ENCODE assay signal across 23 cellular contexts in the genomic region with DNA sequence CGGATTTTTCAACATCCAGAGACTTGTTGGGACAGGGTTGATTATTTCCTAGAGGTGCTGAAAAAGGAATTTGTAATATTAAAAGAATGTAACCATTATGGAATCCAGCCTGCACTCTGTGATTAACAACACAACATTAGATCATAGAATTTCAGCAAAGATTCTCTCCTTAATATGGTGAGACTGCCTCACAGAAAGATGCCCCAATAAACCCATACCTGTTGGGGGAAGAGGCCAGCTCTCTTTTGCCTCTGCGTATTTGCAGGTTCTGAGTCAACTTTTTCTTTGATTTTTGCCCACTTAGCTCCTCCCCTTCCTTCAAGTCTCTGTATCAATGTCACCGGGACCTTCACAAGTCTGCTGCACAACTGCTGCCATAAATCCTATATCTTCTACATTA. TPM values are rescaled to one million over a fixed set of nuclear protein-coding genes. Genes with fewer than 3 reads are reported as not detected.
A peak's percentile ranks its signal among the peaks of the same experiment; 100 is the strongest.
DNase-seq lines count a peak whose midpoint lies in the region; ATAC-seq and TF ChIP-seq lines count a peak whose summit lies in the region.
"Had no signal": no experiment of that assay in that cellular context is flagged by ENCODE, and none has a peak within 500 bp of the region (broad histone marks: within the 10 kb centered on the region; RNA-seq: fewer than 3 reads in every experiment).

No MANE protein-coding gene starts in this region.

- H3K27ac ChIP-seq in IMR-90 (ENCODE audit: insufficient read depth, low read length) (no peak overlapping the region), psoas muscle (peak overlapping the region; percentile 90)
- H3K27ac ChIP-seq: heart left ventricle, SJCRH30, suprapubic skin had no signal

- no peak overlapping the region for H3K4me3 Mint-ChIP-seq in activated naive CD8-positive, alpha-beta T cell treated with anti-CD3 and anti-CD28 coated beads, Interleukin-2, amount 10 ng/mL, durations not matched to agents 7 days and 5 days
- no peak overlapping the region for H3K4me3 Mint-ChIP-seq in activated naive CD8-positive, alpha-beta T cell treated with anti-CD3 and anti-CD28 coated beads for 36 hours
- no peak overlapping the region for H3K4me3 Mint-ChIP-seq in chondrocyte (ENCODE audit: unreplicated experiment)
- H3K4me3 Mint-ChIP-seq in Caco-2 (ENCODE audit: unreplicated experiment) = no peak overlapping the region
- H3K4me3 Mint-ChIP-seq: activated B cell treated with CpG ODN at 0.5 μM for 24 hours; B cell; natural killer cell treated with Interleukin-12 subunit alpha and Interleukin-12 subunit beta and Interleukin-15 and Interleukin-18, amount 100 ng/mL, for 72 hours had no signal

- peaks cover 3% of the 10 kb centered on the region; the same call in 1 of the 2 replicates for H3K27me3 ChIP-seq in IMR-90 (ENCODE audit: control insufficient read depth, insufficient read depth, low read length)
- H3K27me3 ChIP-seq in psoas muscle (ENCODE audit: insufficient read depth in 3 of 3, low read length in 2 of 3) = no peaks in the 10 kb centered on the region
- no peaks in the 10 kb centered on the region; the same call in 1 of the 2 replicates for H3K27me3 ChIP-seq in Caco-2 (replicated peaks; ENCODE audit: control insufficient read depth, insufficient read depth, low read length)
- H3K27me3 ChIP-seq: heart left ventricle, SJCRH30, suprapubic skin had no signal

- H3K36me3 Mint-ChIP-seq in activated naive CD8-positive, alpha-beta T cell treated with anti-CD3 and anti-CD28 coated beads, Interleukin-2, amount 10 ng/mL, durations not matched to agents 7 days and 5 days = no peaks in the 10 kb centered on the region
- H3K36me3 Mint-ChIP-seq in activated naive CD8-positive, alpha-beta T cell treated with anti-CD3 and anti-CD28 coated beads for 36 hours = no peaks in the 10 kb centered on the region
- H3K36me3 Mint-ChIP-seq in chondrocyte (ENCODE audit: low read depth) (no peaks in the 10 kb centered on the region), Caco-2 (ENCODE audit: insufficient read depth, unreplicated experiment) (no peaks in the 10 kb centered on the region)
- H3K36me3 Mint-ChIP-seq: natural killer cell treated with Interleukin-12 subunit alpha and Interleukin-12 subunit beta and Interleukin-15 and Interleukin-18, amount 100 ng/mL, for 72 hours had no signal

- H3K4me2 ChIP-seq in IMR-90 (ENCODE audit: low read depth, low read length) = no peak overlapping the region

- H4K91ac ChIP-seq in IMR-90 (ENCODE audit: insufficient read depth, low read depth, low read length) = no peak overlapping the region

- H2BK120ac ChIP-seq in IMR-90 (ENCODE audit: low read depth, low read length) = no peak overlapping the region

- CTCF ChIA-PET in IMR-90 (lab: Yijun Ruan, JAX) (interaction anchor here (0.6 kb wide), 1 partner anchor 51 kb away, joined by 3 read pairs; no protein-coding TSS in a partner anchor), Caco-2 (lab: Charles Lee) (interaction anchor here (0.6 kb wide), 1 partner anchor 9 kb away, joined by 4 read pairs; no protein-coding TSS in a partner anchor)

- H3K9me3 ChIP-seq in IMR-90 (ENCODE audit: control insufficient read depth, insufficient read depth, low read length) (no peaks in the 10 kb centered on the region), psoas muscle (no peaks in the 10 kb centered on the region), Caco-2 (no peaks in the 10 kb centered on the region)
- H3K9me3 ChIP-seq: heart left ventricle, SJCRH30, suprapubic skin had no signal

- no peak overlapping the region for H2AK5ac ChIP-seq in IMR-90 (ENCODE audit: low read depth, low read length)

- H3K79me1 ChIP-seq in IMR-90 (ENCODE audit: low read depth in 1 of 2, low read length in 2 of 2) = no peaks in the 10 kb centered on the region

- H3K23ac ChIP-seq in IMR-90 (ENCODE audit: low read depth, low read length) = no peak overlapping the region

- H3K18ac ChIP-seq in IMR-90 (ENCODE audit: low read depth, low read length) = no peak overlapping the region

- H3K36me3 ChIP-seq in IMR-90 (ENCODE audit: control insufficient read depth, insufficient read depth, low read length) (no peaks in the 10 kb centered on the region), psoas muscle (ENCODE audit: insufficient read depth in 1 of 2, low read depth in 1 of 2) (no peaks in the 10 kb centered on the region), Caco-2 (ENCODE audit: control insufficient read depth, insufficient read depth, low read length) (no peaks in the 10 kb centered on the region)
- H3K36me3 ChIP-seq: heart left ventricle, SJCRH30, suprapubic skin had no signal

- no peak overlapping the region for H2AK9ac ChIP-seq in IMR-90 (replicated peaks; ENCODE audit: low read depth, low read length, poor library complexity)

- dilution Hi-C loops in IMR-90 (cut with HindIII; ENCODE audit: low sequenced_read_pairs, unreplicated experiment) = no loop called here

- ATAC-seq in activated naive CD8-positive, alpha-beta T cell treated with anti-CD3 and anti-CD28 coated beads, Interleukin-2, amount 10 ng/mL, durations not matched to agents 7 days and 5 days (ENCODE audit: low read depth) = peak; percentile 85
- ATAC-seq in IMR-90 (ENCODE audit: low read depth) (peak; percentile 21; the same call in 1 of the 2 replicates), psoas muscle (no peak)
- ATAC-seq: GM12878; HCT116; heart left ventricle; K562; natural killer cell treated with Interleukin-12 subunit alpha and Interleukin-12 subunit beta and Interleukin-15 and Interleukin-18, amount 100 ng/mL, for 72 hours had no signal

- H3K4me1 ChIP-seq in IMR-90 (ENCODE audit: control insufficient read depth, insufficient read depth, low read length) (0 out of 2 replicates have a peak, but pooled peaks cover 2% of the 10 kb centered on the region), psoas muscle (peaks cover 29% of the 10 kb centered on the region), Caco-2 (no peaks in the 10 kb centered on the region; the same call in 1 of the 2 replicates)
- H3K4me1 ChIP-seq: suprapubic skin had no signal

- TF ChIP-seq CTCF in IMR-90 (conservative IDR thresholded peaks at IDR 0.05; ENCODE audit: low read depth, low read length) (no peak), chondrocyte (IDR thresholded peaks at IDR 0.05) (no peak), psoas muscle (IDR thresholded peaks at IDR 0.05) (no peak), Caco-2 (IDR thresholded peaks at IDR 0.05; ENCODE audit: insufficient read depth in 1 of 2, low read depth in 1 of 2, low read length in 1 of 2, severe bottlenecking in 1 of 2, unreplicated experiment in 1 of 2) (no peak)

- WGBS in IMR-90 (ENCODE audit: extremely low coverage in 2 of 2, insufficient read length in 1 of 2), 2 experiments = no CpG with 5 or more reads among the region's 3 CpGs
- WGBS in psoas muscle, 3 donors = 47 to 67% (median 58%) methylated on average over 3 of the region's 3 CpGs

- no peak overlapping the region for H3K4ac ChIP-seq in IMR-90 (ENCODE audit: low read depth, low read length)

- H3K4me3 ChIP-seq in IMR-90 (ENCODE audit: insufficient read depth, low read depth, low read length) = no peak overlapping the region
- no peak overlapping the region for H3K4me3 ChIP-seq in psoas muscle
- no peak overlapping the region for H3K4me3 ChIP-seq in Caco-2 (ENCODE audit: low read depth, low read length)
- H3K4me3 ChIP-seq: GM12878, heart left ventricle, K562, SJCRH30, suprapubic skin had no signal

- no peak overlapping the region for H4K8ac ChIP-seq in IMR-90 (ENCODE audit: low read depth in 2 of 2, low read length in 2 of 2)

- no peaks in the 10 kb centered on the region for H3K9me3 Mint-ChIP-seq in activated naive CD8-positive, alpha-beta T cell treated with anti-CD3 and anti-CD28 coated beads, Interleukin-2, amount 10 ng/mL, durations not matched to agents 7 days and 5 days
- H3K9me3 Mint-ChIP-seq in activated naive CD8-positive, alpha-beta T cell treated with anti-CD3 and anti-CD28 coated beads for 36 hours = no peaks in the 10 kb centered on the region
- no peaks in the 10 kb centered on the region for H3K9me3 Mint-ChIP-seq in chondrocyte (ENCODE audit: low read depth)
- H3K9me3 Mint-ChIP-seq in Caco-2 (ENCODE audit: unreplicated experiment) = no peaks in the 10 kb centered on the region
- H3K9me3 Mint-ChIP-seq: activated B cell treated with CpG ODN at 0.5 μM for 24 hours; natural killer cell treated with Interleukin-12 subunit alpha and Interleukin-12 subunit beta and Interleukin-15 and Interleukin-18, amount 100 ng/mL, for 72 hours had no signal

- H3K14ac ChIP-seq in IMR-90 (replicated peaks; ENCODE audit: low read depth, low read length) = no peak overlapping the region

- POLR2A ChIA-PET in activated naive CD8-positive, alpha-beta T cell treated with anti-CD3 and anti-CD28 coated beads, Interleukin-2, amount 10 ng/mL, durations not matched to agents 7 days and 5 days (lab: Charles Lee) = interaction anchor here (1.4 kb wide), 1 partner anchor 32 kb away, joined by 3 read pairs; a partner anchor contains a TSS
- POLR2A ChIA-PET in IMR-90 (lab: Charles Lee; ENCODE audit: unreplicated experiment) (no interaction called here), Caco-2 (lab: Charles Lee) (no interaction called here)

- no peaks in the 10 kb centered on the region for H3K9me1 ChIP-seq in IMR-90 (ENCODE audit: insufficient read depth, low read length)

- in situ Hi-C loops in IMR-90 (cut with MboI; ENCODE audit: low sequenced_read_pairs) = no loop called here

- no peak overlapping the region for H2BK20ac ChIP-seq in IMR-90 (ENCODE audit: low read depth, low read length)

- H4K5ac ChIP-seq in IMR-90 (ENCODE audit: low read depth, low read length) = no peak overlapping the region

- no peak overlapping the region for H2BK5ac ChIP-seq in IMR-90 (ENCODE audit: low read depth, low read length, poor library complexity, severe bottlenecking)

- BruUV-seq in IMR-90 (replicated peaks; lab: Mats Ljungman, UMichigan) = no TSS peak
- BruUV-seq in Caco-2 (replicated peaks; lab: Mats Ljungman, UMichigan) = no TSS peak

- H3K9ac ChIP-seq in IMR-90 (ENCODE audit: low read depth, low read length) = no peak overlapping the region

- no peak for DNase-seq in activated naive CD8-positive, alpha-beta T cell treated with anti-CD3 and anti-CD28 coated beads, Interleukin-2, amount 10 ng/mL, durations not matched to agents 7 days and 5 days
- DNase-seq in activated naive CD8-positive, alpha-beta T cell treated with anti-CD3 and anti-CD28 coated beads for 36 hours = no peak
- DNase-seq in IMR-90 (no peak), chondrocyte (ENCODE audit: low spot score) (no peak), psoas muscle (no peak), Caco-2 (no peak), NCI-H1048 (lab: John Stamatoyannopoulos, UW) (no peak), 8988T (no peak)
- DNase-seq: activated B cell treated with CpG ODN at 0.5 μM for 24 hours; activated CD8-positive, alpha-beta memory T cell treated with anti-CD3 and anti-CD28 coated beads, Interleukin-2, amount 50 U/mL, for 48 hours; central memory CD4-positive, alpha-beta T cell; heart left ventricle; NCI-H2107; NCI-H526; OCI-M1; SJCRH30; small intestine had no signal

- H3K27me3 Mint-ChIP-seq in activated naive CD8-positive, alpha-beta T cell treated with anti-CD3 and anti-CD28 coated beads, Interleukin-2, amount 10 ng/mL, durations not matched to agents 7 days and 5 days = peaks cover 20% of the 10 kb centered on the region
- H3K27me3 Mint-ChIP-seq in activated naive CD8-positive, alpha-beta T cell treated with anti-CD3 and anti-CD28 coated beads for 36 hours = no peaks in the 10 kb centered on the region
- H3K27me3 Mint-ChIP-seq in chondrocyte (ENCODE audit: low read depth) (peaks cover 5% of the 10 kb centered on the region), Caco-2 (ENCODE audit: insufficient read depth, unreplicated experiment) (no peaks in the 10 kb centered on the region)

- H3K27ac Mint-ChIP-seq in activated naive CD8-positive, alpha-beta T cell treated with anti-CD3 and anti-CD28 coated beads, Interleukin-2, amount 10 ng/mL, durations not matched to agents 7 days and 5 days = no peak overlapping the region
- H3K27ac Mint-ChIP-seq in activated naive CD8-positive, alpha-beta T cell treated with anti-CD3 and anti-CD28 coated beads for 36 hours = no peak overlapping the region
- peak overlapping the region; percentile 70 for H3K27ac Mint-ChIP-seq in chondrocyte (ENCODE audit: unreplicated experiment)
- H3K27ac Mint-ChIP-seq in Caco-2 (ENCODE audit: unreplicated experiment) = no peak overlapping the region
- H3K27ac Mint-ChIP-seq: activated B cell treated with CpG ODN at 0.5 μM for 24 hours; B cell; natural killer cell treated with Interleukin-12 subunit alpha and Interleukin-12 subunit beta and Interleukin-15 and Interleukin-18, amount 100 ng/mL, for 72 hours had no signal

- intact Hi-C loops in IMR-90 (cut with micrococcal nuclease) (no loop called here), psoas muscle (cut with DNase I) (no loop called here), Caco-2 (cut with micrococcal nuclease; ENCODE audit: unreplicated experiment) (no loop called here)

- H3K56ac ChIP-seq in IMR-90 (ENCODE audit: extremely low read depth, insufficient read depth, low read length) = no peak overlapping the region

- H3K4me1 Mint-ChIP-seq in activated naive CD8-positive, alpha-beta T cell treated with anti-CD3 and anti-CD28 coated beads, Interleukin-2, amount 10 ng/mL, durations not matched to agents 7 days and 5 days = peaks cover 9% of the 10 kb centered on the region
- H3K4me1 Mint-ChIP-seq in activated naive CD8-positive, alpha-beta T cell treated with anti-CD3 and anti-CD28 coated beads for 36 hours = peaks cover 5% of the 10 kb centered on the region
- peaks cover 19% of the 10 kb centered on the region for H3K4me1 Mint-ChIP-seq in chondrocyte (ENCODE audit: low read depth)
- no peaks in the 10 kb centered on the region for H3K4me1 Mint-ChIP-seq in Caco-2 (ENCODE audit: low read depth, unreplicated experiment)
- H3K4me1 Mint-ChIP-seq: activated B cell treated with CpG ODN at 0.5 μM for 24 hours, B cell had no signal

- no peaks in the 10 kb centered on the region for H4K20me1 ChIP-seq in IMR-90 (ENCODE audit: insufficient read depth, low read length)

- no peak overlapping the region for H2BK15ac ChIP-seq in IMR-90 (ENCODE audit: low read depth, low read length)

- H2AFZ ChIP-seq in IMR-90 (replicated peaks; ENCODE audit: low read length, poor library complexity) = no peak overlapping the region

- TF ChIP-seq POLR2A in IMR-90 (IDR thresholded peaks at IDR 0.05; ENCODE audit: low read depth, low read length) = no peak

- TF ChIP-seq RAD21 in IMR-90 (IDR thresholded peaks at IDR 0.05; ENCODE audit: low read length) = no peak

RNA-seq across cellular contexts. Expression of a gene that starts 12.4 kb away (rescaled TPM):
- 10 to 100 TPM; 33.9 to 40.8 TPM for total RNA-seq in activated naive CD8-positive, alpha-beta T cell treated with anti-CD3 and anti-CD28 coated beads, Interleukin-2, amount 10 ng/mL, durations not matched to agents 7 days and 5 days
- 10 to 100 TPM; 16.3 to 16.9 TPM for total RNA-seq in activated naive CD8-positive, alpha-beta T cell treated with anti-CD3 and anti-CD28 coated beads for 36 hours
- total RNA-seq in IMR-90 (2012; rRNA removed) (26.1 and 29.4 TPM in 2 replicates), chondrocyte (30.5 to 37.1 TPM (median 36.9 TPM) in 3 replicates), psoas muscle (10 to 100 TPM; 31.8 to 37.9 (median 33.8) TPM), Caco-2 (2022) (27.3 and 30.2 TPM in 2 replicates)
- polyA plus RNA-seq in IMR-90 (2012; rRNA removed) (21.3 and 22.3 TPM in 2 replicates), psoas muscle (10 to 100 TPM in 2 of 3 donors, 1 to 10 TPM in 1; 7.8 to 21.3 (median 11.6) TPM)
- 8.9 and 9.6 TPM in 2 replicates for polyA plus RNA-seq in IMR-90 (2012; cell fraction: cytosol; rRNA removed)
- polyA plus RNA-seq in IMR-90 (2012; cell fraction: nucleus; rRNA removed; ENCODE audit: low replicate concordance) = 79.3 and 99.6 TPM in 2 replicates

RNA-seq across cellular contexts. Expression of a gene that starts 32.5 kb away (rescaled TPM):
- total RNA-seq in activated naive CD8-positive, alpha-beta T cell treated with anti-CD3 and anti-CD28 coated beads, Interleukin-2, amount 10 ng/mL, durations not matched to agents 7 days and 5 days = 10 to 100 TPM; 88.6 to 91.5 TPM
- 10 to 100 TPM; 70.9 to 73.5 TPM for total RNA-seq in activated naive CD8-positive, alpha-beta T cell treated with anti-CD3 and anti-CD28 coated beads for 36 hours
- total RNA-seq in IMR-90 (2012; rRNA removed) (38.6 and 40.0 TPM in 2 replicates), chondrocyte (43.2 to 65.8 TPM (median 44.2 TPM) in 3 replicates), psoas muscle (10 to 100 TPM; 47.1 to 58.6 (median 54.6) TPM), Caco-2 (2022) (61.4 and 68.8 TPM in 2 replicates)
- polyA plus RNA-seq in IMR-90 (2012; rRNA removed) (62.2 and 69.3 TPM in 2 replicates), psoas muscle (10 to 100 TPM; 45.7 to 46.7 (median 45.7) TPM)
- 57.8 and 65.1 TPM in 2 replicates for polyA plus RNA-seq in IMR-90 (2012; cell fraction: cytosol; rRNA removed)
- polyA plus RNA-seq in IMR-90 (2012; cell fraction: nucleus; rRNA removed; ENCODE audit: low replicate concordance) = 111 and 120 TPM in 2 replicates

Comparison
In these comparisons a context has a peak if more than half of its experiments do, and no peak if none do; other contexts are left out.
1. ATAC-seq: peak in activated naive CD8-positive, alpha-beta T cell treated with anti-CD3 and anti-CD28 coated beads, Interleukin-2, amount 10 ng/mL, durations not matched to agents 7 days and 5 days (single experiment) and IMR-90 (single experiment); none in psoas muscle (0 of 4).